In the genomic region with DNA sequence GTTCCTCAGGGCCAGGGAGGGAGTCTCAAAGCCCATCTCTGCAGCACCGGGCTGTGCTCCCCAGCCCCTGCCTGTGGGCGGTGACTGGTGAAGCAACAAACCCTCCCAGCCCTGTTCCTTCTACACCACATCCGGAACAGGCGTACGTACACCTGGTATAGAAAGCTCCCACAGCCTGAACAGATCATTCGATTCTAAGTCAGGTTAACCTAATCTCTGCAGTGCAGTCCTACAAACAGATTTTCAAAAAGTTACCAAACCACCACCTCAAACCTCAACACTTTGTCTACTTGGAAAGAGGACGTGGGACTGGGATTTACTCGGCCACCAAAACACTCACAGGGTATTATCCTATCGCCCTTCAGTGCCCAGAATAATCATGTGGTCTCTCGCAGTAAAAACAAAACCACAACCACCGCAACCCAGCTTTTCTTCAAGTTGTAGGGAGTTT, we compare ENCODE assay signal across 9 cellular contexts.
DNase-seq lines count a peak whose midpoint lies in the region; ATAC-seq and TF ChIP-seq lines count a peak whose summit lies in the region.
"Had no signal": no experiment of that assay in that cellular context is flagged by ENCODE, and none has a peak within 500 bp of the region (broad histone marks: within the 10 kb centered on the region; RNA-seq: fewer than 3 reads in every experiment).

No MANE protein-coding gene starts in this region.

- DNase-seq in activated CD8-positive, alpha-beta memory T cell treated with anti-CD3 and anti-CD28 coated beads, Interleukin-2, amount 50 U/mL, for 1 hour (ENCODE audit: extremely low read depth) = peak; percentile 4
- DNase-seq in mucosa of descending colon (peak in 1 of 3 donors; percentile 19), tibial artery (no peak), foreskin keratinocyte (no peak), H7 (no peak), DMS53 treated with DMSO at 0.1 percent for 48 hours (lab: John Stamatoyannopoulos, UW; ENCODE audit: unreplicated experiment) (no peak)

- H3K27ac ChIP-seq in tibial artery (peak overlapping the region; percentile 12 to 22), foreskin keratinocyte (no peak overlapping the region)

- H3K4me3 ChIP-seq in mucosa of descending colon = no peak overlapping the region
- H3K4me3 ChIP-seq in tibial artery = no peak overlapping the region
- no peak overlapping the region for H3K4me3 ChIP-seq in H7 (ENCODE audit: insufficient read depth, low read depth, low read length)
- H3K4me3 ChIP-seq: lung had no signal

- TF ChIP-seq CTCF in mucosa of descending colon (IDR thresholded peaks at IDR 0.05) = no peak
- TF ChIP-seq CTCF in tibial artery (IDR thresholded peaks at IDR 0.05) = no peak
- TF ChIP-seq CTCF in foreskin keratinocyte (conservative IDR thresholded peaks at IDR 0.05) = no peak

- no peaks in the 10 kb centered on the region for H3K36me3 ChIP-seq in mucosa of descending colon (ENCODE audit: low read depth)
- H3K36me3 ChIP-seq in tibial artery = no peaks in the 10 kb centered on the region
- no peaks in the 10 kb centered on the region for H3K36me3 ChIP-seq in H7 (replicated peaks; ENCODE audit: control insufficient read depth, insufficient read depth, low read length)

- H3K27me3 ChIP-seq in tibial artery (no peaks in the 10 kb centered on the region), foreskin keratinocyte (no peaks in the 10 kb centered on the region), H7 (ENCODE audit: control insufficient read depth, insufficient read depth, low read length) (no peaks in the 10 kb centered on the region)

- intact Hi-C loops in mucosa of descending colon (cut with DNase I, micrococcal nuclease) = no loop called here
- intact Hi-C loops in tibial artery (cut with DNase I; ENCODE audit: low total_unique reads) = no loop called here

- H3K4me1 ChIP-seq in mucosa of descending colon (ENCODE audit: low read depth) (no peaks in the 10 kb centered on the region), tibial artery (peaks cover 0 to 31% (median 10%) of the 10 kb centered on the region in 4 donors), foreskin keratinocyte (no peaks in the 10 kb centered on the region)

- ATAC-seq in GM19452 (IDR thresholded peaks at IDR 0.05; ENCODE audit: unreplicated experiment) (peak; percentile 94), HG03558 (IDR thresholded peaks at IDR 0.05; ENCODE audit: extremely low read depth, unreplicated experiment) (peak; percentile 78), mucosa of descending colon (peak; percentile 91), foreskin keratinocyte (no peak)

- H3K9me3 ChIP-seq in mucosa of descending colon (no peaks in the 10 kb centered on the region), tibial artery (no peaks in the 10 kb centered on the region)
